ENCODE assay signal across 22 cellular contexts in genomic region chr10:77601488-77601887, GRCh38. TPM values are rescaled to one million over a fixed set of nuclear protein-coding genes. Genes with fewer than 3 reads are reported as not detected.
DNase-seq lines count a peak whose midpoint lies in the region; ATAC-seq and TF ChIP-seq lines count a peak whose summit lies in the region.
"Had no signal": no experiment of that assay in that cellular context is flagged by ENCODE, and none has a peak within 500 bp of the region (broad histone marks: within the 10 kb centered on the region; RNA-seq: fewer than 3 reads in every experiment).

No MANE protein-coding gene starts in this region.

- H3K4me1 ChIP-seq in left ventricle myocardium inferior (no peaks in the 10 kb centered on the region), body of pancreas (peaks cover 21% of the 10 kb centered on the region), mucosa of descending colon (ENCODE audit: low read depth) (peaks cover 35% of the 10 kb centered on the region)

- H3K9me3 ChIP-seq in left ventricle myocardium inferior (replicated peaks) = no peaks in the 10 kb centered on the region
- no peaks in the 10 kb centered on the region for H3K9me3 ChIP-seq in body of pancreas
- no peaks in the 10 kb centered on the region for H3K9me3 ChIP-seq in mucosa of descending colon
- H3K9me3 ChIP-seq: A549, ascending aorta, heart left ventricle, stomach had no signal

- peak; percentile 36 for ATAC-seq in left ventricle myocardium superior
- peak; percentile 97 for ATAC-seq in body of pancreas
- peak; percentile 44 for ATAC-seq in mucosa of descending colon
- no peak for ATAC-seq in GM21423 (IDR thresholded peaks at IDR 0.05; ENCODE audit: unreplicated experiment)
- ATAC-seq: heart left ventricle, natural killer cell had no signal

- no peak for TF ChIP-seq POLR2A in body of pancreas (IDR thresholded peaks at IDR 0.05)

- H3K27ac ChIP-seq in left ventricle myocardium inferior (replicated peaks) (no peak overlapping the region), body of pancreas (peak overlapping the region in 2 of 4 donors; percentile 16 to 57)
- H3K27ac ChIP-seq: ascending aorta had no signal

- DNase-seq in left ventricle myocardium superior (no peak), left ventricle myocardium inferior (no peak), body of pancreas (peak; percentile 73 to 90 (median 78)), mucosa of descending colon (no peak), NCI-H1436 treated with DMSO at 0.1 percent for 48 hours (lab: John Stamatoyannopoulos, UW) (no peak), NCI-H2107 treated with DMSO at 0.1 percent for 48 hours (lab: John Stamatoyannopoulos, UW; ENCODE audit: unreplicated experiment) (no peak)
- no peak for DNase-seq in activated T-cell treated with anti-CD3 and anti-CD28 coated beads, Interleukin-2, amount 50 U/mL, for 48 hours
- DNase-seq: activated CD4-positive, alpha-beta memory T cell treated with anti-CD3 and anti-CD28 coated beads for 36 hours; activated naive CD4-positive, alpha-beta T cell treated with Interleukin-2 at 50 U/mL for 16 hours; activated T-cell treated with anti-CD3 and anti-CD28 coated beads for 4 hours; heart left ventricle; natural killer cell; NCI-H1092; NCI-H2081; NCI-H524 treated with DMSO at 0.1 percent for 48 hours; stimulated activated CD4-positive, alpha-beta T cell treated with anti-CD3 and anti-CD28 coated beads, Interleukin-4, amount 100 ng/mL, for 24 hours; stomach had no signal

- H3K4me3 ChIP-seq in left ventricle myocardium inferior = no peak overlapping the region
- no peak overlapping the region for H3K4me3 ChIP-seq in body of pancreas
- H3K4me3 ChIP-seq in mucosa of descending colon = no peak overlapping the region
- H3K4me3 ChIP-seq: A549, ascending aorta, heart left ventricle, K562, smooth muscle cell, stomach had no signal

- H3K27me3 ChIP-seq in left ventricle myocardium inferior (ENCODE audit: low read depth) (peaks cover 77% of the 10 kb centered on the region), body of pancreas (no peaks in the 10 kb centered on the region)
- H3K27me3 ChIP-seq: ascending aorta, stomach had no signal

- TF ChIP-seq CTCF in left ventricle myocardium inferior (IDR thresholded peaks at IDR 0.05; ENCODE audit: borderline replicate concordance) (no peak), body of pancreas (IDR thresholded peaks at IDR 0.05) (no peak), mucosa of descending colon (IDR thresholded peaks at IDR 0.05) (no peak)

- H3K36me3 ChIP-seq in left ventricle myocardium inferior (no peaks in the 10 kb centered on the region), body of pancreas (replicated peaks in 1 of 2; ENCODE audit: insufficient read depth in 1 of 2, low read depth in 2 of 2) (no peaks in the 10 kb centered on the region), mucosa of descending colon (ENCODE audit: low read depth) (no peaks in the 10 kb centered on the region)
- H3K36me3 ChIP-seq: ascending aorta, heart left ventricle, stomach had no signal

- intact Hi-C loops in left ventricle myocardium superior (cut with micrococcal nuclease) (no loop called here), left ventricle myocardium inferior (cut with micrococcal nuclease) (no loop called here), body of pancreas (cut with DNase I) (no loop called here), mucosa of descending colon (cut with DNase I, micrococcal nuclease) (no loop called here)

- WGBS in body of pancreas, 2 donors = 27 to 33% methylated on average over 4 of the region's 4 CpGs

RNA-seq across cellular contexts. Expression of gene KCNMA1, which starts 36.1 kb away (rescaled TPM):
- total RNA-seq in left ventricle myocardium superior = 2.5 TPM
- 1.8 TPM for total RNA-seq in left ventricle myocardium inferior
- total RNA-seq in body of pancreas = 1 to 10 TPM; 5.9 to 9.3 TPM
- 100 to 1,000 TPM in 1 of 3 donors, 10 to 100 TPM in 2; 45.4 to 312 (median 62.4) TPM for total RNA-seq in mucosa of descending colon
- total RNA-seq: activated CD4-positive, alpha-beta memory T cell treated with anti-CD3 and anti-CD28 coated beads for 36 hours had no signal

Comparison
In these comparisons a context has a peak if more than half of its experiments do, and no peak if none do; other contexts are left out.
1. DNase-seq: peak in body of pancreas (4 of 4); none in left ventricle myocardium superior (single experiment), left ventricle myocardium inferior (single experiment), mucosa of descending colon (0 of 3), NCI-H1436 treated with DMSO at 0.1 percent for 48 hours (single experiment), activated T-cell treated with anti-CD3 and anti-CD28 coated beads, Interleukin-2, amount 50 U/mL, for 48 hours (0 of 2) and NCI-H2107 treated with DMSO at 0.1 percent for 48 hours (single experiment).
2. RNA of gene KCNMA1, which starts 36.1 kb away (total RNA-seq): 45.4 to 312 TPM in mucosa of descending colon; 5.9 to 9.3 TPM in body of pancreas, 2.5 TPM in left ventricle myocardium superior (single experiment) and 1.8 TPM in left ventricle myocardium inferior (single experiment); every median in the first group is over 4 times any median in the second.